Comparison of ENCODE assay signal across 25 cellular contexts in genomic region chr15:56325186-56325585, GRCh38. TPM values are rescaled to one million over a fixed set of nuclear protein-coding genes. Genes with fewer than 3 reads are reported as not detected.
DNase-seq lines count a peak whose midpoint lies in the region; ATAC-seq, FAIRE-seq and TF ChIP-seq lines count a peak whose summit lies in the region.
"Had no signal": no experiment of that assay in that cellular context is flagged by ENCODE, and none has a peak within 500 bp of the region (broad histone marks: within the 10 kb centered on the region; RNA-seq: fewer than 3 reads in every experiment).

No MANE protein-coding gene starts in this region.

- ATAC-seq in A549, result no peak
- ATAC-seq in HG03039 (IDR thresholded peaks at IDR 0.05; ENCODE audit: unreplicated experiment), result no peak
- ATAC-seq: naive thymus-derived CD8-positive, alpha-beta T cell; T-helper 17 cell; upper lobe of right lung had no signal

- H3K27me3 ChIP-seq in astrocyte (ENCODE audit: insufficient read depth, low read length), result no peaks in the 10 kb centered on the region
- H3K27me3 ChIP-seq: upper lobe of right lung had no signal

- peaks cover 3% of the 10 kb centered on the region for H3K4me1 Mint-ChIP-seq in astrocyte (ENCODE audit: low read depth, unreplicated experiment)
- H3K4me1 Mint-ChIP-seq: CD4-positive, alpha-beta memory T cell; naive thymus-derived CD8-positive, alpha-beta T cell had no signal

- CTCF ChIA-PET in A549 (lab: Yijun Ruan, JAX), result no interaction called here

- no peaks in the 10 kb centered on the region for H3K36me3 ChIP-seq in astrocyte (ENCODE audit: insufficient read depth, low read length)
- H3K36me3 ChIP-seq: upper lobe of right lung had no signal

- no peak overlapping the region for H3K27ac Mint-ChIP-seq in astrocyte (ENCODE audit: unreplicated experiment)
- H3K27ac Mint-ChIP-seq: CD4-positive, alpha-beta memory T cell; memory B cell; naive thymus-derived CD8-positive, alpha-beta T cell; stimulated activated naive CD8-positive, alpha-beta T cell treated with anti-CD3 and anti-CD28 coated beads, Interleukin-15, Interleukin-2, amounts not matched to agents 100 ng/mL and 50 ng/mL, for 24 hours; T-helper 17 cell had no signal

- 9% methylated on average over 3 of the region's 3 CpGs for WGBS in A549 (ENCODE audit: missing lambda C conversion rate)

- no peaks in the 10 kb centered on the region for H3K4me1 ChIP-seq in A549
- no peaks in the 10 kb centered on the region for H3K4me1 ChIP-seq in astrocyte (ENCODE audit: insufficient read depth, low read length)
- H3K4me1 ChIP-seq: upper lobe of right lung had no signal

- no peak overlapping the region for H3K4me3 Mint-ChIP-seq in astrocyte (ENCODE audit: unreplicated experiment)
- H3K4me3 Mint-ChIP-seq: CD4-positive, alpha-beta memory T cell; memory B cell; naive thymus-derived CD8-positive, alpha-beta T cell; stimulated activated naive CD8-positive, alpha-beta T cell treated with anti-CD3 and anti-CD28 coated beads, Interleukin-15, Interleukin-2, amounts not matched to agents 100 ng/mL and 50 ng/mL, for 24 hours; T-helper 17 cell had no signal

- no peaks in the 10 kb centered on the region for H3K9me3 ChIP-seq in A549
- H3K9me3 ChIP-seq in astrocyte (ENCODE audit: insufficient read depth, low read depth, low read length), result no peaks in the 10 kb centered on the region
- H3K9me3 ChIP-seq: upper lobe of right lung had no signal

- no peaks in the 10 kb centered on the region for H3K79me2 ChIP-seq in astrocyte (ENCODE audit: insufficient read depth, low read length)

- TF ChIP-seq POLR2A in A549 (IDR thresholded peaks at IDR 0.05; ENCODE audit: low read length), result no peak

- H3K36me3 Mint-ChIP-seq in astrocyte (ENCODE audit: low read depth, unreplicated experiment), result peaks cover 1% of the 10 kb centered on the region
- H3K36me3 Mint-ChIP-seq: CD4-positive, alpha-beta memory T cell; memory B cell had no signal

- H2AFZ ChIP-seq in astrocyte (ENCODE audit: low read depth, low read length), result no peak overlapping the region

- H3K4me3 ChIP-seq in A549 (no peak overlapping the region), astrocyte (ENCODE audit: insufficient read depth, low read depth, low read length) (no peak overlapping the region), fibroblast of villous mesenchyme (ENCODE audit: low read depth, low read length) (no peak overlapping the region)
- H3K4me3 ChIP-seq: upper lobe of right lung had no signal

- peak in 1 of 2 experiments; percentile 9 for DNase-seq in A549 (ENCODE audit: low read depth in 1 of 2, low spot score in 1 of 2)
- DNase-seq in GM04503 (ENCODE audit: low read depth), result peak; percentile 57
- peak; percentile 59 for DNase-seq in astrocyte (ENCODE audit: low read depth)
- DNase-seq in fibroblast of villous mesenchyme (ENCODE audit: low read depth), result peak; percentile 12
- no peak for DNase-seq in NCI-H2171 (lab: John Stamatoyannopoulos, UW)
- DNase-seq in SW 1271 (lab: John Stamatoyannopoulos, UW), result no peak
- DNase-seq in SHP77 (lab: John Stamatoyannopoulos, UW), result no peak
- DNase-seq: activated CD4-positive, alpha-beta T cell treated with anti-CD3 and anti-CD28 coated beads, Interleukin-2, amount 50 U/mL, for 1 hour; activated CD8-positive, alpha-beta memory T cell treated with anti-CD3 and anti-CD28 coated beads, Interleukin-2, amount 50 U/mL, for 48 hours; activated effector memory CD4-positive, alpha-beta T cell treated with Interleukin-2 at 50 U/mL for 16 hours; CD4-positive, alpha-beta memory T cell; effector memory CD4-positive, alpha-beta T cell; GOT3; hypothalamus; naive thymus-derived CD8-positive, alpha-beta T cell; NCI-H1417 treated with DMSO at 0.1 percent for 48 hours; NCI-H69; SHP77 treated with DMSO at 0.1 percent for 48 hours; T-helper 17 cell; upper lobe of right lung had no signal

- no peak for TF ChIP-seq CTCF in A549 (IDR thresholded peaks at IDR 0.05)
- no peak for TF ChIP-seq CTCF in astrocyte (IDR thresholded peaks at IDR 0.05; ENCODE audit: insufficient read depth, low read depth, low read length)
- TF ChIP-seq CTCF in fibroblast of villous mesenchyme (IDR thresholded peaks at IDR 0.05; ENCODE audit: insufficient read depth, low read depth, low read length), result no peak

- TF ChIP-seq RAD21 in A549 (conservative IDR thresholded peaks at IDR 0.05 in 1 of 2, IDR thresholded peaks at IDR 0.05 in 1 of 2), result no peak

- H4K20me1 ChIP-seq in astrocyte (ENCODE audit: insufficient read depth, low read length), result no peaks in the 10 kb centered on the region

- H3K9me3 Mint-ChIP-seq in astrocyte (ENCODE audit: unreplicated experiment), result peaks cover 4% of the 10 kb centered on the region

- no peak overlapping the region for H3K9ac ChIP-seq in astrocyte (ENCODE audit: low read length)

- peaks cover 4% of the 10 kb centered on the region for H3K27me3 Mint-ChIP-seq in astrocyte (ENCODE audit: low read depth, unreplicated experiment)
- H3K27me3 Mint-ChIP-seq: memory B cell, T-helper 17 cell had no signal

- TF ChIP-seq EP300 in A549 (IDR thresholded peaks at IDR 0.05), result no peak

- H3K27ac ChIP-seq in A549 (no peak overlapping the region), astrocyte (ENCODE audit: low read depth, low read length) (no peak overlapping the region)
- H3K27ac ChIP-seq: upper lobe of right lung, VCaP had no signal

- no peak overlapping the region for H3K4me2 ChIP-seq in A549
- H3K4me2 ChIP-seq in astrocyte (ENCODE audit: low read length), result peak overlapping the region; percentile 9

- POLR2A ChIA-PET in A549 (lab: Yijun Ruan, JAX), result no interaction called here

- peak; percentile 32 for FAIRE-seq in A549 (lab: Jason Lieb, UNC)
- peak; percentile 13 for FAIRE-seq in astrocyte (lab: Jason Lieb, UNC)
- FAIRE-seq: A204.1 had no signal

TF ChIP-seq in A549, 52 proteins besides CTCF, POLR2A, EP300 and RAD21:
- TF ChIP-seq TFCP2L1 (CRISPR knock-in tag; IDR thresholded peaks at IDR 0.05) (no peak), JUNB (IDR thresholded peaks at IDR 0.05) (no peak), MAZ (IDR thresholded peaks at IDR 0.05; ENCODE audit: borderline replicate concordance, low read depth, low read length) (no peak), HOXB5 (CRISPR knock-in tag; IDR thresholded peaks at IDR 0.05) (no peak), NR3C1 (IDR thresholded peaks at IDR 0.05) (no peak), ELK1 (IDR thresholded peaks at IDR 0.05; ENCODE audit: low read depth, low read length) (no peak), PHF8 (IDR thresholded peaks at IDR 0.05; ENCODE audit: borderline replicate concordance, low read depth) (no peak), KDM1A (IDR thresholded peaks at IDR 0.05; ENCODE audit: low read depth) (no peak), FOSB (CRISPR knock-in tag; IDR thresholded peaks at IDR 0.05) (no peak)

RNA-seq across cellular contexts. Expression of gene TEX9, which starts 40.0 kb away (rescaled TPM):
- polyA plus RNA-seq in A549 (2011; rRNA removed) (8.3 and 13.3 TPM in 2 replicates), A549 (2017; fragmentation: RNase III; extraction: RNeasy Plus Mini Kit Qiagen cat#74134 plus additional on column Dnase treatment) (7.7 to 9.8 TPM (median 8.5 TPM) in 3 replicates)
- polyA plus RNA-seq in A549 (2012; cell fraction: cytosol; rRNA removed), result 1.2 and 1.5 TPM in 2 replicates
- 1.2 and 2.8 TPM in 2 replicates for polyA plus RNA-seq in A549 (2012; cell fraction: nucleus; rRNA removed)
- polyA minus RNA-seq in A549 (2011; rRNA and poly(A)+ RNA removed), result 11.3 and 12.4 TPM in 2 replicates
- total RNA-seq in astrocyte (10.3 and 11.0 TPM in 2 replicates), fibroblast of villous mesenchyme (2.9 and 3.9 TPM in 2 replicates)

Comparison
In these comparisons a context has a peak if more than half of its experiments do, and no peak if none do; other contexts are left out.
1. DNase-seq: peak in GM04503 (single experiment), astrocyte (single experiment) and fibroblast of villous mesenchyme (single experiment); none in NCI-H2171 (single experiment), SW 1271 (0 of 2) and SHP77 (0 of 2).